1 cellular context compared by ENCODE assay signal in genomic region chr16:27232061-27232841, GRCh38.
TF ChIP-seq lines count a peak whose summit lies in the region.

No MANE protein-coding gene starts in this region.

TF ChIP-seq in GM12878, 131 proteins besides CTCF, POLR2A, EP300 and RAD21 (continued from another document and continues in another):
- no peak for TF ChIP-seq ZBTB33 (IDR thresholded peaks at IDR 0.05)
- TF ChIP-seq IRF4 (IDR thresholded peaks at IDR 0.05; ENCODE audit: low read depth, low read length) = peak; percentile 57; the same call in 1 of the 2 replicates
- TF ChIP-seq, protein P1, sequence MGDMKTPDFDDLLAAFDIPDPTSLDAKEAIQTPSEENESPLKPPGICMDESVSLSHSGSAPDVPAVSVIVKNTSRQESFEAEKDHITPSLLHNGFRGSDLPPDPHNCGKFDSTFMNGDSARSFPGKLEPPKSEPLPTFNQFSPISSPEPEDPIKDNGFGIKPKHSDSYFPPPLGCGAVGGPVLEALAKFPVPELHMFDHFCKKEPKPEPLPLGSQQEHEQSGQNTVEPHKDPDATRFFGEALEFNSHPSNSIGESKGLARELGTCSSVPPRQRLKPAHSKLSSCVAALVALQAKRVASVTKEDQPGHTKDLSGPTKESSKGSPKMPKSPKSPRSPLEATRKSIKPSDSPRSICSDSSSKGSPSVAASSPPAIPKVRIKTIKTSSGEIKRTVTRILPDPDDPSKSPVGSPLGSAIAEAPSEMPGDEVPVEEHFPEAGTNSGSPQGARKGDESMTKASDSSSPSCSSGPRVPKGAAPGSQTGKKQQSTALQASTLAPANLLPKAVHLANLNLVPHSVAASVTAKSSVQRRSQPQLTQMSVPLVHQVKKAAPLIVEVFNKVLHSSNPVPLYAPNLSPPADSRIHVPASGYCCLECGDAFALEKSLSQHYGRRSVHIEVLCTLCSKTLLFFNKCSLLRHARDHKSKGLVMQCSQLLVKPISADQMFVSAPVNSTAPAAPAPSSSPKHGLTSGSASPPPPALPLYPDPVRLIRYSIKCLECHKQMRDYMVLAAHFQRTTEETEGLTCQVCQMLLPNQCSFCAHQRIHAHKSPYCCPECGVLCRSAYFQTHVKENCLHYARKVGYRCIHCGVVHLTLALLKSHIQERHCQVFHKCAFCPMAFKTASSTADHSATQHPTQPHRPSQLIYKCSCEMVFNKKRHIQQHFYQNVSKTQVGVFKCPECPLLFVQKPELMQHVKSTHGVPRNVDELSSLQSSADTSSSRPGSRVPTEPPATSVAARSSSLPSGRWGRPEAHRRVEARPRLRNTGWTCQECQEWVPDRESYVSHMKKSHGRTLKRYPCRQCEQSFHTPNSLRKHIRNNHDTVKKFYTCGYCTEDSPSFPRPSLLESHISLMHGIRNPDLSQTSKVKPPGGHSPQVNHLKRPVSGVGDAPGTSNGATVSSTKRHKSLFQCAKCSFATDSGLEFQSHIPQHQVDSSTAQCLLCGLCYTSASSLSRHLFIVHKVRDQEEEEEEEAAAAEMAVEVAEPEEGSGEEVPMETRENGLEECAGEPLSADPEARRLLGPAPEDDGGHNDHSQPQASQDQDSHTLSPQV (IDR thresholded peaks at IDR 0.05) = no peak
- no peak for TF ChIP-seq FOXM1 (IDR thresholded peaks at IDR 0.05; ENCODE audit: low read depth, low read length)
- peak; percentile 35 for TF ChIP-seq MTA2 (IDR thresholded peaks at IDR 0.05; ENCODE audit: low read depth)
- TF ChIP-seq EZH2 (IDR thresholded peaks at IDR 0.05; ENCODE audit: borderline replicate concordance, control insufficient read depth, low read depth, low read length) = no peak
- no peak for TF ChIP-seq SMAD5 (IDR thresholded peaks at IDR 0.05; ENCODE audit: low read depth)
- peak; percentile 25 for TF ChIP-seq SP1 (IDR thresholded peaks at IDR 0.05; ENCODE audit: low read depth, low read length)
- no peak for TF ChIP-seq POLR2AphosphoS2 (IDR thresholded peaks at IDR 0.05; ENCODE audit: low read depth, low read length)
- TF ChIP-seq POU2F2 (IDR thresholded peaks at IDR 0.05; ENCODE audit: borderline replicate concordance, low read depth, low read length) = no peak
- peak; percentile 69; the same call in 1 of the 2 replicates for TF ChIP-seq GATAD2B (conservative IDR thresholded peaks at IDR 0.05; ENCODE audit: low read depth)
- 0 out of 2 replicates have a peak, but pooled peaks have one; percentile 32 for TF ChIP-seq BCL11A (IDR thresholded peaks at IDR 0.05; ENCODE audit: low read depth, low read length)
- no peak; the same call in 1 of the 2 replicates for TF ChIP-seq ATF2 (IDR thresholded peaks at IDR 0.05; ENCODE audit: low read length)
- peak; percentile 80; the same call in 1 of the 2 replicates for TF ChIP-seq TCF12 (IDR thresholded peaks at IDR 0.05; ENCODE audit: low read depth, low read length)
- peak in 1 of 2 experiments; percentile 28; a peak in 1 of 4 replicates for TF ChIP-seq ETV6 (conservative IDR thresholded peaks at IDR 0.05 in 1 of 2, IDR thresholded peaks at IDR 0.05 in 1 of 2; ENCODE audit: borderline replicate concordance in 1 of 2, low read depth in 1 of 2)
- TF ChIP-seq WRNIP1 (IDR thresholded peaks at IDR 0.05; ENCODE audit: borderline replicate concordance, low read depth, low read length) = no peak
- TF ChIP-seq ATF7 (IDR thresholded peaks at IDR 0.05; ENCODE audit: low read depth) = peak; percentile 35; the same call in 1 of the 2 replicates
- TF ChIP-seq CHD2 (IDR thresholded peaks at IDR 0.05; ENCODE audit: borderline replicate concordance, low read depth, low read length) = 0 out of 2 replicates have a peak, but pooled peaks have one; percentile 26
- peak; percentile 74 for TF ChIP-seq IKZF1 (conservative IDR thresholded peaks at IDR 0.05)
- 0 out of 2 replicates have a peak, but pooled peaks have one; percentile 47 for TF ChIP-seq PAX5 (IDR thresholded peaks at IDR 0.05; ENCODE audit: borderline replicate concordance, low read depth, low read length)
- TF ChIP-seq ZBED1 (IDR thresholded peaks at IDR 0.05; ENCODE audit: borderline replicate concordance) = no peak
- peak; percentile 79; the same call in 1 of the 2 replicates for TF ChIP-seq TCF3 (IDR thresholded peaks at IDR 0.05; ENCODE audit: borderline replicate concordance, insufficient read depth, low read depth, low read length)
- TF ChIP-seq SIX5 (IDR thresholded peaks at IDR 0.05; ENCODE audit: low read depth, low read length, severe bottlenecking) = no peak
- TF ChIP-seq STAT3 (IDR thresholded peaks at IDR 0.05; ENCODE audit: low read depth, low read length) = no peak
- TF ChIP-seq, protein P2, sequence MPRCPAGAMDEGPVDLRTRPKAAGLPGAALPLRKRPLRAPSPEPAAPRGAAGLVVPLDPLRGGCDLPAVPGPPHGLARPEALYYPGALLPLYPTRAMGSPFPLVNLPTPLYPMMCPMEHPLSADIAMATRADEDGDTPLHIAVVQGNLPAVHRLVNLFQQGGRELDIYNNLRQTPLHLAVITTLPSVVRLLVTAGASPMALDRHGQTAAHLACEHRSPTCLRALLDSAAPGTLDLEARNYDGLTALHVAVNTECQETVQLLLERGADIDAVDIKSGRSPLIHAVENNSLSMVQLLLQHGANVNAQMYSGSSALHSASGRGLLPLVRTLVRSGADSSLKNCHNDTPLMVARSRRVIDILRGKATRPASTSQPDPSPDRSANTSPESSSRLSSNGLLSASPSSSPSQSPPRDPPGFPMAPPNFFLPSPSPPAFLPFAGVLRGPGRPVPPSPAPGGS (IDR thresholded peaks at IDR 0.05; ENCODE audit: borderline replicate concordance, insufficient read depth, low read depth, low read length, poor library complexity, severe bottlenecking) = no peak
- peak; percentile 90 for TF ChIP-seq RUNX3 (IDR thresholded peaks at IDR 0.05; ENCODE audit: low read length)
- no peak for TF ChIP-seq KDM1A (IDR thresholded peaks at IDR 0.05; ENCODE audit: borderline replicate concordance)
- TF ChIP-seq, protein P3, sequence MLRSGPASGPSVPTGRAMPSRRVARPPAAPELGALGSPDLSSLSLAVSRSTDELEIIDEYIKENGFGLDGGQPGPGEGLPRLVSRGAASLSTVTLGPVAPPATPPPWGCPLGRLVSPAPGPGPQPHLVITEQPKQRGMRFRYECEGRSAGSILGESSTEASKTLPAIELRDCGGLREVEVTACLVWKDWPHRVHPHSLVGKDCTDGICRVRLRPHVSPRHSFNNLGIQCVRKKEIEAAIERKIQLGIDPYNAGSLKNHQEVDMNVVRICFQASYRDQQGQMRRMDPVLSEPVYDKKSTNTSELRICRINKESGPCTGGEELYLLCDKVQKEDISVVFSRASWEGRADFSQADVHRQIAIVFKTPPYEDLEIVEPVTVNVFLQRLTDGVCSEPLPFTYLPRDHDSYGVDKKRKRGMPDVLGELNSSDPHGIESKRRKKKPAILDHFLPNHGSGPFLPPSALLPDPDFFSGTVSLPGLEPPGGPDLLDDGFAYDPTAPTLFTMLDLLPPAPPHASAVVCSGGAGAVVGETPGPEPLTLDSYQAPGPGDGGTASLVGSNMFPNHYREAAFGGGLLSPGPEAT (IDR thresholded peaks at IDR 0.05; ENCODE audit: low read depth) = 0 out of 2 replicates have a peak, but pooled peaks have one; percentile 43
- no peak for TF ChIP-seq ZNF274 (IDR thresholded peaks at IDR 0.05; ENCODE audit: insufficient read depth, insufficient read length)
- TF ChIP-seq TARDBP (IDR thresholded peaks at IDR 0.05; ENCODE audit: borderline replicate concordance) = no peak
- TF ChIP-seq, protein P4, sequence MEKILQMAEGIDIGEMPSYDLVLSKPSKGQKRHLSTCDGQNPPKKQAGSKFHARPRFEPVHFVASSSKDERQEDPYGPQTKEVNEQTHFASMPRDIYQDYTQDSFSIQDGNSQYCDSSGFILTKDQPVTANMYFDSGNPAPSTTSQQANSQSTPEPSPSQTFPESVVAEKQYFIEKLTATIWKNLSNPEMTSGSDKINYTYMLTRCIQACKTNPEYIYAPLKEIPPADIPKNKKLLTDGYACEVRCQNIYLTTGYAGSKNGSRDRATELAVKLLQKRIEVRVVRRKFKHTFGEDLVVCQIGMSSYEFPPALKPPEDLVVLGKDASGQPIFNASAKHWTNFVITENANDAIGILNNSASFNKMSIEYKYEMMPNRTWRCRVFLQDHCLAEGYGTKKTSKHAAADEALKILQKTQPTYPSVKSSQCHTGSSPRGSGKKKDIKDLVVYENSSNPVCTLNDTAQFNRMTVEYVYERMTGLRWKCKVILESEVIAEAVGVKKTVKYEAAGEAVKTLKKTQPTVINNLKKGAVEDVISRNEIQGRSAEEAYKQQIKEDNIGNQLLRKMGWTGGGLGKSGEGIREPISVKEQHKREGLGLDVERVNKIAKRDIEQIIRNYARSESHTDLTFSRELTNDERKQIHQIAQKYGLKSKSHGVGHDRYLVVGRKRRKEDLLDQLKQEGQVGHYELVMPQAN (conservative IDR thresholded peaks at IDR 0.05) = no peak
- TF ChIP-seq SMARCA5 (IDR thresholded peaks at IDR 0.05) = no peak
- peak; percentile 68 to 76; a peak in 2 of 4 replicates for TF ChIP-seq BHLHE40 (IDR thresholded peaks at IDR 0.05; ENCODE audit: borderline replicate concordance in 1 of 2, low read depth in 2 of 2, low read length in 1 of 2)
- no peak for TF ChIP-seq SMAD1 (IDR thresholded peaks at IDR 0.05; ENCODE audit: low read depth, partially characterized antibody)
- no peak for TF ChIP-seq NFXL1 (IDR thresholded peaks at IDR 0.05; ENCODE audit: borderline replicate concordance)
- TF ChIP-seq LARP7 (IDR thresholded peaks at IDR 0.05) = no peak
- TF ChIP-seq, protein P5, sequence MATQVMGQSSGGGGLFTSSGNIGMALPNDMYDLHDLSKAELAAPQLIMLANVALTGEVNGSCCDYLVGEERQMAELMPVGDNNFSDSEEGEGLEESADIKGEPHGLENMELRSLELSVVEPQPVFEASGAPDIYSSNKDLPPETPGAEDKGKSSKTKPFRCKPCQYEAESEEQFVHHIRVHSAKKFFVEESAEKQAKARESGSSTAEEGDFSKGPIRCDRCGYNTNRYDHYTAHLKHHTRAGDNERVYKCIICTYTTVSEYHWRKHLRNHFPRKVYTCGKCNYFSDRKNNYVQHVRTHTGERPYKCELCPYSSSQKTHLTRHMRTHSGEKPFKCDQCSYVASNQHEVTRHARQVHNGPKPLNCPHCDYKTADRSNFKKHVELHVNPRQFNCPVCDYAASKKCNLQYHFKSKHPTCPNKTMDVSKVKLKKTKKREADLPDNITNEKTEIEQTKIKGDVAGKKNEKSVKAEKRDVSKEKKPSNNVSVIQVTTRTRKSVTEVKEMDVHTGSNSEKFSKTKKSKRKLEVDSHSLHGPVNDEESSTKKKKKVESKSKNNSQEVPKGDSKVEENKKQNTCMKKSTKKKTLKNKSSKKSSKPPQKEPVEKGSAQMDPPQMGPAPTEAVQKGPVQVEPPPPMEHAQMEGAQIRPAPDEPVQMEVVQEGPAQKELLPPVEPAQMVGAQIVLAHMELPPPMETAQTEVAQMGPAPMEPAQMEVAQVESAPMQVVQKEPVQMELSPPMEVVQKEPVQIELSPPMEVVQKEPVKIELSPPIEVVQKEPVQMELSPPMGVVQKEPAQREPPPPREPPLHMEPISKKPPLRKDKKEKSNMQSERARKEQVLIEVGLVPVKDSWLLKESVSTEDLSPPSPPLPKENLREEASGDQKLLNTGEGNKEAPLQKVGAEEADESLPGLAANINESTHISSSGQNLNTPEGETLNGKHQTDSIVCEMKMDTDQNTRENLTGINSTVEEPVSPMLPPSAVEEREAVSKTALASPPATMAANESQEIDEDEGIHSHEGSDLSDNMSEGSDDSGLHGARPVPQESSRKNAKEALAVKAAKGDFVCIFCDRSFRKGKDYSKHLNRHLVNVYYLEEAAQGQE (IDR thresholded peaks at IDR 0.05; ENCODE audit: low read depth, low read length) = no peak
- TF ChIP-seq MTA3 (IDR thresholded peaks at IDR 0.05; ENCODE audit: borderline replicate concordance, low read length) = peak; percentile 32; the same call in 1 of the 2 replicates
- TF ChIP-seq STAT1 (conservative IDR thresholded peaks at IDR 0.05) = no peak
- TF ChIP-seq SRF (IDR thresholded peaks at IDR 0.05; ENCODE audit: low read depth in 2 of 2, low read length in 2 of 2) = no peak
- peak; percentile 25; the same call in 1 of the 2 replicates for TF ChIP-seq CBFB (IDR thresholded peaks at IDR 0.05; ENCODE audit: low read depth)
- TF ChIP-seq IKZF2 (IDR thresholded peaks at IDR 0.05) = peak; percentile 83 to 85
- TF ChIP-seq NR2C2 (IDR thresholded peaks at IDR 0.05; ENCODE audit: borderline replicate concordance, control insufficient read depth, insufficient read length, low read depth) = no peak
- TF ChIP-seq RFX5 (IDR thresholded peaks at IDR 0.05; ENCODE audit: low read depth, low read length) = no peak
- 0 out of 2 replicates have a peak, but pooled peaks have one; percentile 32 for TF ChIP-seq NR2F1 (conservative IDR thresholded peaks at IDR 0.05)
- no peak for TF ChIP-seq TCF7 (IDR thresholded peaks at IDR 0.05; ENCODE audit: borderline replicate concordance)
- TF ChIP-seq ZNF24 (IDR thresholded peaks at IDR 0.05) = no peak
- no peak for TF ChIP-seq ZNF622 (IDR thresholded peaks at IDR 0.05)
- TF ChIP-seq EED (IDR thresholded peaks at IDR 0.05; ENCODE audit: low read depth) = peak; percentile 73
